8 cellular contexts compared by ENCODE assay signal in the genomic region with DNA sequence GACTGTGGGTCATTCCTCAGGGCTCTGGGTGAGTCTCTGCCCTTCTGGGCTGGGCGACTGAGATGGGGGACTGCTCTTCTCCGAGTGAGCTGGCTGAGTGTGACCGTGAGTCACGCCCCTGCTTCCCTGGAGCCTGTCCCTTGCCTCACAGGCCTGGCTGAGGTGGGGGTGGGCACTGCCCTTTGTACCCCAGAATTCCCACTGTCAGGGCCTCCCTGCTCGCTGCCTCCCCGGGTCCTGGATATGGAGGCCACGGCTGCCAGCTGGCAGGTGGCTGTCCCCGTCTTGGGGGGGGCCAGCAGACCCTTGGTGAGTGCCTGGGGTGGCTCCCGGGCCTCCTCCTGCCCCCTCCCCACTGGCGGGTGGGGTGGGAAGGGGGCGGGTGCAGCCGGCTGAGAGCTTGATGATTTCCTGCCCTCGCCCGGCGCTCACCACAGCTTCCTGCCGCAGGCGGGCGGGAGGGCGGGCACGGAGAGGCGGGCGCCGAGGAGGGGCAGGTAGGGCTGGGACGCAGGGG. TPM values are rescaled to one million over a fixed set of nuclear protein-coding genes. Genes with fewer than 3 reads are reported as not detected.
DNase-seq lines count a peak whose midpoint lies in the region; ATAC-seq and TF ChIP-seq lines count a peak whose summit lies in the region.

A gene with protein sequence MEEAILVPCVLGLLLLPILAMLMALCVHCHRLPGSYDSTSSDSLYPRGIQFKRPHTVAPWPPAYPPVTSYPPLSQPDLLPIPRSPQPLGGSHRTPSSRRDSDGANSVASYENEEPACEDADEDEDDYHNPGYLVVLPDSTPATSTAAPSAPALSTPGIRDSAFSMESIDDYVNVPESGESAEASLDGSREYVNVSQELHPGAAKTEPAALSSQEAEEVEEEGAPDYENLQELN (plus strand): TSS at position 434 of the 517 bp plus-strand sequence. CDS start 366 bp downstream, outside the sequence.

- no peaks in the 10 kb centered on the region for H3F3A ChIP-seq in SK-N-SH (replicated peaks; ENCODE audit: insufficient read depth)

- no peak for TF ChIP-seq CTCF in activated B cell treated with CpG ODN at 0.5 μM for 24 hours (IDR thresholded peaks at IDR 0.05)
- TF ChIP-seq CTCF in SK-N-SH (IDR thresholded peaks at IDR 0.05) = no peak

- WGBS in SK-N-SH (ENCODE audit: low lambda C conversion rate) = 70% methylated on average over 2 of the region's 24 CpGs

- in situ Hi-C loops in KBM-7 (cut with MboI; ENCODE audit: low pct_unique_long_range_greater_than_20kb, low sequenced_read_pairs) = no loop called here

- no peaks in the 10 kb centered on the region for H3K9me3 ChIP-seq in SK-N-SH

- ATAC-seq in activated B cell treated with CpG ODN at 0.5 μM for 24 hours (ENCODE audit: low read depth) (peak; percentile 68), HG03039 (IDR thresholded peaks at IDR 0.05; ENCODE audit: unreplicated experiment) (no peak)

- peaks cover 56% of the 10 kb centered on the region for H3K36me3 Mint-ChIP-seq in activated B cell treated with CpG ODN at 0.5 μM for 24 hours (ENCODE audit: low read depth)

- H3K9ac ChIP-seq in SK-N-SH = no peak within 1 kb of the TSS

- no peak within 1 kb of the TSS for H3K27ac ChIP-seq in SK-N-SH (ENCODE audit: low read depth in 2 of 2, low read length in 1 of 2)

- intact Hi-C loops in activated B cell treated with CpG ODN at 0.5 μM for 24 hours (cut with micrococcal nuclease) = no loop called here

- no peaks in the 10 kb centered on the region for H4K20me1 ChIP-seq in SK-N-SH (ENCODE audit: insufficient read depth)

- peaks cover 16 to 28% of the 10 kb centered on the region in 2 experiments for H3K36me3 ChIP-seq in SK-N-SH (replicated peaks in 1 of 2; ENCODE audit: control insufficient read depth in 1 of 2, insufficient read depth in 2 of 2, low read length in 1 of 2)

- H2AFZ ChIP-seq in SK-N-SH (ENCODE audit: low read depth) = no peak within 1 kb of the TSS

- no peak within 1 kb of the TSS for H3K27ac Mint-ChIP-seq in activated B cell treated with CpG ODN at 0.5 μM for 24 hours

- TF ChIP-seq RAD21 in SK-N-SH (IDR thresholded peaks at IDR 0.05; ENCODE audit: low read length) = no peak

- H3K4me1 Mint-ChIP-seq in activated B cell treated with CpG ODN at 0.5 μM for 24 hours = peaks cover 13% of the 10 kb centered on the region

- H3K79me2 ChIP-seq in SK-N-SH (ENCODE audit: insufficient read depth) = no peaks in the 10 kb centered on the region

- no peaks in the 10 kb centered on the region for H3K4me1 ChIP-seq in SK-N-SH (ENCODE audit: control insufficient read depth in 1 of 2, insufficient read depth in 2 of 2, low read depth in 1 of 2, low read length in 1 of 2)

- H3K27me3 ChIP-seq in SK-N-SH (ENCODE audit: insufficient read depth) = no peaks in the 10 kb centered on the region

- CTCF ChIA-PET in activated B cell treated with CpG ODN at 0.5 μM for 24 hours (lab: Charles Lee) (no interaction called here), SK-N-SH (lab: Yijun Ruan, JAX) (no interaction called here)

- no peak for TF ChIP-seq EP300 in SK-N-SH (IDR thresholded peaks at IDR 0.05; ENCODE audit: borderline replicate concordance in 1 of 2, low read depth in 1 of 2, low read length in 1 of 2)

- no peaks in the 10 kb centered on the region for H3K9me2 ChIP-seq in SK-N-SH

- H3K9me3 Mint-ChIP-seq in activated B cell treated with CpG ODN at 0.5 μM for 24 hours = peaks cover 7% of the 10 kb centered on the region

- peak; percentile 72 for DNase-seq in KBM-7
- DNase-seq in activated B cell treated with CpG ODN at 0.5 μM for 24 hours = no peak
- DNase-seq in effector CD8-positive, alpha-beta T cell (lab: John Stamatoyannopoulos, UW) = peak; percentile 58
- DNase-seq in stimulated activated CD8-positive, alpha-beta memory T cell treated with anti-CD3 and anti-CD28 coated beads, Interleukin-12 subunit alpha, Interleukin-12 subunit beta, amount 100 ng/mL, for 4 hours (ENCODE audit: low read depth) = peak; percentile 76
- DNase-seq in NCI-H2107 treated with DMSO at 0.1 percent for 48 hours (lab: John Stamatoyannopoulos, UW; ENCODE audit: unreplicated experiment) = no peak
- DNase-seq in NCI-H2029 (lab: John Stamatoyannopoulos, UW) = no peak
- no peak for DNase-seq in SK-N-SH

- peak within 1 kb of the TSS; percentile 41 for H3K4me3 Mint-ChIP-seq in activated B cell treated with CpG ODN at 0.5 μM for 24 hours

- POLR2A ChIA-PET in activated B cell treated with CpG ODN at 0.5 μM for 24 hours (lab: Charles Lee) (interaction anchor here (0.5 to 1.7 kb wide), 11 partner anchors 8 to 1666 kb away, joined by 3 to 6 read pairs (median 3); partner anchors contain the start of genes ALDOA, KATNIP, PRR14 and SPNS1), SK-N-SH (lab: Yijun Ruan, JAX) (interaction anchor here (2.6 kb wide), 1 partner anchor 10 kb away, joined by 8 read pairs; the partner anchor contains the start of gene SPNS1)

- no peak within 1 kb of the TSS for H3K4me2 ChIP-seq in SK-N-SH

- H3K4me3 ChIP-seq in SK-N-SH (ENCODE audit: low read depth in 2 of 2, low read length in 1 of 2) = no peak within 1 kb of the TSS

- no peaks in the 10 kb centered on the region for H3K27me3 Mint-ChIP-seq in activated B cell treated with CpG ODN at 0.5 μM for 24 hours

TF ChIP-seq in SK-N-SH, 30 proteins besides CTCF, POLR2A, EP300 and RAD21:
- TF ChIP-seq RXRA (IDR thresholded peaks at IDR 0.05; ENCODE audit: borderline replicate concordance, low read depth) (no peak), NRF1 (IDR thresholded peaks at IDR 0.05; ENCODE audit: low read depth, low read length) (no peak), REST (IDR thresholded peaks at IDR 0.05; ENCODE audit: low read depth, low read length) (no peak)
TF ChIP-seq in SK-N-SH: peak in this region for 0.

RNA-seq across cellular contexts. Expression of the gene that starts here (rescaled TPM):
- 3.8 and 6.2 TPM in 2 replicates for total RNA-seq in activated B cell treated with CpG ODN at 0.5 μM for 24 hours
- 8.0 and 8.6 TPM in 2 replicates for polyA plus RNA-seq in SK-N-SH (2012; rRNA removed)
- 0.62 and 1.3 TPM in 2 replicates for polyA plus RNA-seq in SK-N-SH (2012; cell fraction: cytosol; rRNA removed)
- 101 and 132 TPM in 2 replicates for polyA plus RNA-seq in SK-N-SH (2012; cell fraction: nucleus; rRNA removed)

Comparison
In these comparisons a context has a peak if more than half of its experiments do, and no peak if none do; other contexts are left out.
1. DNase-seq: peak in KBM-7 (single experiment), effector CD8-positive, alpha-beta T cell (single experiment) and stimulated activated CD8-positive, alpha-beta memory T cell treated with anti-CD3 and anti-CD28 coated beads, Interleukin-12 subunit alpha, Interleukin-12 subunit beta, amount 100 ng/mL, for 4 hours (single experiment); none in activated B cell treated with CpG ODN at 0.5 μM for 24 hours (single experiment), NCI-H2107 treated with DMSO at 0.1 percent for 48 hours (single experiment), NCI-H2029 (single experiment) and SK-N-SH (single experiment).